Comparison of ENCODE assay signal across 11 cellular contexts in genomic region chr3:122245513-122246174, GRCh38.
DNase-seq lines count a peak whose midpoint lies in the region; ATAC-seq, FAIRE-seq and TF ChIP-seq lines count a peak whose summit lies in the region.
"Had no signal": no experiment of that assay in that cellular context is flagged by ENCODE, and none has a peak within 500 bp of the region (broad histone marks: within the 10 kb centered on the region; RNA-seq: fewer than 3 reads in every experiment).

No MANE protein-coding gene starts in this region.

- H3K36me3 ChIP-seq in astrocyte (ENCODE audit: insufficient read depth, low read length), result no peaks in the 10 kb centered on the region
- H3K36me3 ChIP-seq in stomach, result no peaks in the 10 kb centered on the region
- H3K36me3 ChIP-seq: adrenal gland had no signal

- H3K9me3 ChIP-seq in astrocyte (ENCODE audit: insufficient read depth, low read depth, low read length) (no peaks in the 10 kb centered on the region), stomach (no peaks in the 10 kb centered on the region)
- H3K9me3 ChIP-seq: adrenal gland had no signal

- H3K36me3 Mint-ChIP-seq in astrocyte (ENCODE audit: low read depth, unreplicated experiment) (no peaks in the 10 kb centered on the region), neural crest cell (ENCODE audit: low read depth) (no peaks in the 10 kb centered on the region)

- no peaks in the 10 kb centered on the region for H3K79me2 ChIP-seq in astrocyte (ENCODE audit: insufficient read depth, low read length)

- H4K20me1 ChIP-seq in astrocyte (ENCODE audit: insufficient read depth, low read length), result no peaks in the 10 kb centered on the region

- WGBS in stomach, 5 donors, result 38 to 47% (median 44%) methylated on average over 7 of the region's 7 CpGs

- H3K27ac Mint-ChIP-seq in astrocyte (ENCODE audit: unreplicated experiment) (no peak overlapping the region), neural crest cell (ENCODE audit: unreplicated experiment) (no peak overlapping the region)

- H3K4me1 Mint-ChIP-seq in astrocyte (ENCODE audit: low read depth, unreplicated experiment), result peaks cover 10% of the 10 kb centered on the region
- H3K4me1 Mint-ChIP-seq in neural crest cell, result no peaks in the 10 kb centered on the region

- DNase-seq in GM03348 (ENCODE audit: low spot score) (peak; percentile 20), Kasumi-1 (lab: John Stamatoyannopoulos, UW) (peak; percentile 34 to 41), astrocyte (ENCODE audit: low read depth) (peak; percentile 81), neural crest cell (ENCODE audit: low read depth, low spot score) (no peak), stomach (no peak), posterior cingulate gyrus (no peak)
- DNase-seq: adrenal gland, NCI-H2029 treated with DMSO at 0.1 percent for 48 hours had no signal

- H3K9me3 Mint-ChIP-seq in astrocyte (ENCODE audit: unreplicated experiment) (no peaks in the 10 kb centered on the region), neural crest cell (no peaks in the 10 kb centered on the region)

- H3K4me3 Mint-ChIP-seq in astrocyte (ENCODE audit: unreplicated experiment) (no peak overlapping the region), neural crest cell (no peak overlapping the region)

- intact Hi-C loops in stomach (cut with DNase I; ENCODE audit: low total_unique reads) (no loop called here), posterior cingulate gyrus (cut with DNase I) (no loop called here)

- no peak for TF ChIP-seq POLR2A in stomach (IDR thresholded peaks at IDR 0.05)

- H2AFZ ChIP-seq in astrocyte (ENCODE audit: low read depth, low read length), result no peak overlapping the region

- TF ChIP-seq CTCF in astrocyte (IDR thresholded peaks at IDR 0.05; ENCODE audit: insufficient read depth, low read depth, low read length), result no peak
- TF ChIP-seq CTCF in neural crest cell (conservative IDR thresholded peaks at IDR 0.05), result peak; percentile 14
- TF ChIP-seq CTCF in stomach (IDR thresholded peaks at IDR 0.05), result no peak

- peaks cover 7% of the 10 kb centered on the region for H3K27me3 Mint-ChIP-seq in astrocyte (ENCODE audit: low read depth, unreplicated experiment)
- peaks cover 64% of the 10 kb centered on the region for H3K27me3 Mint-ChIP-seq in neural crest cell (ENCODE audit: low read depth)

- H3K4me2 ChIP-seq in astrocyte (ENCODE audit: low read length), result peak overlapping the region; percentile 38

- ATAC-seq in HG03378 (IDR thresholded peaks at IDR 0.05; ENCODE audit: unreplicated experiment) (no peak), GM19328 (IDR thresholded peaks at IDR 0.05; ENCODE audit: unreplicated experiment) (no peak)

- no peak for FAIRE-seq in astrocyte (lab: Jason Lieb, UNC)
- FAIRE-seq: keratinocyte had no signal

- H3K9ac ChIP-seq in astrocyte (ENCODE audit: low read length), result no peak overlapping the region

- no peaks in the 10 kb centered on the region for H3K4me1 ChIP-seq in astrocyte (ENCODE audit: insufficient read depth, low read length)
- no peaks in the 10 kb centered on the region for H3K4me1 ChIP-seq in stomach
- H3K4me1 ChIP-seq: adrenal gland had no signal

- H3K4me3 ChIP-seq in astrocyte (ENCODE audit: insufficient read depth, low read depth, low read length) (no peak overlapping the region), stomach (no peak overlapping the region)
- H3K4me3 ChIP-seq: adrenal gland had no signal

- H3K27me3 ChIP-seq in astrocyte (ENCODE audit: insufficient read depth, low read length), result peaks cover 5% of the 10 kb centered on the region
- H3K27me3 ChIP-seq in stomach, result no peaks in the 10 kb centered on the region
- H3K27me3 ChIP-seq: adrenal gland had no signal

- TF ChIP-seq EP300 in stomach (IDR thresholded peaks at IDR 0.05), result no peak

- H3K27ac ChIP-seq in astrocyte (ENCODE audit: low read depth, low read length) (no peak overlapping the region), stomach (peak overlapping the region in 2 of 5 donors; percentile 30 to 54)

Comparison
In these comparisons a context has a peak if more than half of its experiments do, and no peak if none do; other contexts are left out.
1. DNase-seq: peak in GM03348 (single experiment), Kasumi-1 (2 of 2) and astrocyte (single experiment); none in neural crest cell (single experiment), stomach (single experiment) and posterior cingulate gyrus (0 of 10).